Comparison of ENCODE assay signal across 1 cellular context in the genomic region with DNA sequence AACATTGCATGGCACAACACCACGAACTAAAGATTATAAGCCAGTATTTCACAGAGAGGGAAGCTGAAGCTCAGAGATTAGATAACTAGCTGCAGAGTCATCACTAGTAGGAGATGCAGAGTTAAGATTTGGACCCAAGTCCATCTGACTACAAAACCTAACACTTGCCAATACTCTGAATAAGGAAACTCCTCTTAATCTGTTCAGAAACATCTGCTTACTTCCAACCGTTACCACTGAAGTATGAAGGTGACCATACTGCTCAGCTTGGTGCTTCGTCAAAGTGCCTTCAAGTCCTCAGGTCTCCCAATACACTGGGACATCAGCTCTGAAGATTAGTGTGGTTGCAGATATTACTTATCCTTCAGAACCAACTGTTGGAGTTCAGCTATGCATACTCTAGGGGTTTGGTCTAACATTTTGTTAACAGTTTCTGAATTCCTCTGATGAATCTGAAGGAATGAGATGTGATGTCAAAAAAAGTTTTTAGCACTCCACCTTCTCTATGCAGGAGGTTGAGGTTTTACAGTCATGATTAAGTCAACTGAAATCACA.
TF ChIP-seq lines count a peak whose summit lies in the region.

No MANE protein-coding gene starts in this region.

TF ChIP-seq in K562, 482 proteins besides CTCF, POLR2A, EP300 and RAD21 (continued from another document and continues in another):
- TF ChIP-seq POLR2AphosphoS5 (IDR thresholded peaks at IDR 0.05; ENCODE audit: control insufficient read depth, insufficient read depth, low read depth, low read length): peak; percentile 57; the same call in 1 of the 2 replicates
- peak; percentile 84 for TF ChIP-seq ZNF589 (CRISPR knock-in tag; IDR thresholded peaks at IDR 0.05; ENCODE audit: low read depth)
- TF ChIP-seq, protein P1, sequence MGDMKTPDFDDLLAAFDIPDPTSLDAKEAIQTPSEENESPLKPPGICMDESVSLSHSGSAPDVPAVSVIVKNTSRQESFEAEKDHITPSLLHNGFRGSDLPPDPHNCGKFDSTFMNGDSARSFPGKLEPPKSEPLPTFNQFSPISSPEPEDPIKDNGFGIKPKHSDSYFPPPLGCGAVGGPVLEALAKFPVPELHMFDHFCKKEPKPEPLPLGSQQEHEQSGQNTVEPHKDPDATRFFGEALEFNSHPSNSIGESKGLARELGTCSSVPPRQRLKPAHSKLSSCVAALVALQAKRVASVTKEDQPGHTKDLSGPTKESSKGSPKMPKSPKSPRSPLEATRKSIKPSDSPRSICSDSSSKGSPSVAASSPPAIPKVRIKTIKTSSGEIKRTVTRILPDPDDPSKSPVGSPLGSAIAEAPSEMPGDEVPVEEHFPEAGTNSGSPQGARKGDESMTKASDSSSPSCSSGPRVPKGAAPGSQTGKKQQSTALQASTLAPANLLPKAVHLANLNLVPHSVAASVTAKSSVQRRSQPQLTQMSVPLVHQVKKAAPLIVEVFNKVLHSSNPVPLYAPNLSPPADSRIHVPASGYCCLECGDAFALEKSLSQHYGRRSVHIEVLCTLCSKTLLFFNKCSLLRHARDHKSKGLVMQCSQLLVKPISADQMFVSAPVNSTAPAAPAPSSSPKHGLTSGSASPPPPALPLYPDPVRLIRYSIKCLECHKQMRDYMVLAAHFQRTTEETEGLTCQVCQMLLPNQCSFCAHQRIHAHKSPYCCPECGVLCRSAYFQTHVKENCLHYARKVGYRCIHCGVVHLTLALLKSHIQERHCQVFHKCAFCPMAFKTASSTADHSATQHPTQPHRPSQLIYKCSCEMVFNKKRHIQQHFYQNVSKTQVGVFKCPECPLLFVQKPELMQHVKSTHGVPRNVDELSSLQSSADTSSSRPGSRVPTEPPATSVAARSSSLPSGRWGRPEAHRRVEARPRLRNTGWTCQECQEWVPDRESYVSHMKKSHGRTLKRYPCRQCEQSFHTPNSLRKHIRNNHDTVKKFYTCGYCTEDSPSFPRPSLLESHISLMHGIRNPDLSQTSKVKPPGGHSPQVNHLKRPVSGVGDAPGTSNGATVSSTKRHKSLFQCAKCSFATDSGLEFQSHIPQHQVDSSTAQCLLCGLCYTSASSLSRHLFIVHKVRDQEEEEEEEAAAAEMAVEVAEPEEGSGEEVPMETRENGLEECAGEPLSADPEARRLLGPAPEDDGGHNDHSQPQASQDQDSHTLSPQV (IDR thresholded peaks at IDR 0.05): no peak
- peak; percentile 81 for TF ChIP-seq MYBL2 (IDR thresholded peaks at IDR 0.05; ENCODE audit: low read depth)
- no peak for TF ChIP-seq MYBL2 (CRISPR knock-in tag; IDR thresholded peaks at IDR 0.05; ENCODE audit: borderline replicate concordance)
- peak; percentile 88 for TF ChIP-seq CC2D1A (IDR thresholded peaks at IDR 0.05)
- TF ChIP-seq RBFOX2 (IDR thresholded peaks at IDR 0.05; ENCODE audit: low read depth, low read length): no peak
- TF ChIP-seq EWSR1 (IDR thresholded peaks at IDR 0.05; ENCODE audit: borderline replicate concordance, low read depth, partially characterized antibody): no peak
- TF ChIP-seq LCOR (CRISPR knock-in tag; IDR thresholded peaks at IDR 0.05): peak; percentile 46; the same call in 1 of the 2 replicates
- peak; percentile 97 for TF ChIP-seq SMARCC2 (IDR thresholded peaks at IDR 0.05; ENCODE audit: low read depth)
- peak; percentile 61; the same call in 1 of the 2 replicates for TF ChIP-seq ZNF584 (CRISPR knock-in tag; IDR thresholded peaks at IDR 0.05; ENCODE audit: low read depth)
- TF ChIP-seq, protein P2, sequence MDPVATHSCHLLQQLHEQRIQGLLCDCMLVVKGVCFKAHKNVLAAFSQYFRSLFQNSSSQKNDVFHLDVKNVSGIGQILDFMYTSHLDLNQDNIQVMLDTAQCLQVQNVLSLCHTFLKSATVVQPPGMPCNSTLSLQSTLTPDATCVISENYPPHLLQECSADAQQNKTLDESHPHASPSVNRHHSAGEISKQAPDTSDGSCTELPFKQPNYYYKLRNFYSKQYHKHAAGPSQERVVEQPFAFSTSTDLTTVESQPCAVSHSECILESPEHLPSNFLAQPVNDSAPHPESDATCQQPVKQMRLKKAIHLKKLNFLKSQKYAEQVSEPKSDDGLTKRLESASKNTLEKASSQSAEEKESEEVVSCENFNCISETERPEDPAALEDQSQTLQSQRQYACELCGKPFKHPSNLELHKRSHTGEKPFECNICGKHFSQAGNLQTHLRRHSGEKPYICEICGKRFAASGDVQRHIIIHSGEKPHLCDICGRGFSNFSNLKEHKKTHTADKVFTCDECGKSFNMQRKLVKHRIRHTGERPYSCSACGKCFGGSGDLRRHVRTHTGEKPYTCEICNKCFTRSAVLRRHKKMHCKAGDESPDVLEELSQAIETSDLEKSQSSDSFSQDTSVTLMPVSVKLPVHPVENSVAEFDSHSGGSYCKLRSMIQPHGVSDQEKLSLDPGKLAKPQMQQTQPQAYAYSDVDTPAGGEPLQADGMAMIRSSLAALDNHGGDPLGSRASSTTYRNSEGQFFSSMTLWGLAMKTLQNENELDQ (CRISPR knock-in tag; IDR thresholded peaks at IDR 0.05; ENCODE audit: borderline replicate concordance): no peak
- TF ChIP-seq KHSRP (IDR thresholded peaks at IDR 0.05): peak; percentile 45; the same call in 1 of the 2 replicates
- TF ChIP-seq, protein P3, sequence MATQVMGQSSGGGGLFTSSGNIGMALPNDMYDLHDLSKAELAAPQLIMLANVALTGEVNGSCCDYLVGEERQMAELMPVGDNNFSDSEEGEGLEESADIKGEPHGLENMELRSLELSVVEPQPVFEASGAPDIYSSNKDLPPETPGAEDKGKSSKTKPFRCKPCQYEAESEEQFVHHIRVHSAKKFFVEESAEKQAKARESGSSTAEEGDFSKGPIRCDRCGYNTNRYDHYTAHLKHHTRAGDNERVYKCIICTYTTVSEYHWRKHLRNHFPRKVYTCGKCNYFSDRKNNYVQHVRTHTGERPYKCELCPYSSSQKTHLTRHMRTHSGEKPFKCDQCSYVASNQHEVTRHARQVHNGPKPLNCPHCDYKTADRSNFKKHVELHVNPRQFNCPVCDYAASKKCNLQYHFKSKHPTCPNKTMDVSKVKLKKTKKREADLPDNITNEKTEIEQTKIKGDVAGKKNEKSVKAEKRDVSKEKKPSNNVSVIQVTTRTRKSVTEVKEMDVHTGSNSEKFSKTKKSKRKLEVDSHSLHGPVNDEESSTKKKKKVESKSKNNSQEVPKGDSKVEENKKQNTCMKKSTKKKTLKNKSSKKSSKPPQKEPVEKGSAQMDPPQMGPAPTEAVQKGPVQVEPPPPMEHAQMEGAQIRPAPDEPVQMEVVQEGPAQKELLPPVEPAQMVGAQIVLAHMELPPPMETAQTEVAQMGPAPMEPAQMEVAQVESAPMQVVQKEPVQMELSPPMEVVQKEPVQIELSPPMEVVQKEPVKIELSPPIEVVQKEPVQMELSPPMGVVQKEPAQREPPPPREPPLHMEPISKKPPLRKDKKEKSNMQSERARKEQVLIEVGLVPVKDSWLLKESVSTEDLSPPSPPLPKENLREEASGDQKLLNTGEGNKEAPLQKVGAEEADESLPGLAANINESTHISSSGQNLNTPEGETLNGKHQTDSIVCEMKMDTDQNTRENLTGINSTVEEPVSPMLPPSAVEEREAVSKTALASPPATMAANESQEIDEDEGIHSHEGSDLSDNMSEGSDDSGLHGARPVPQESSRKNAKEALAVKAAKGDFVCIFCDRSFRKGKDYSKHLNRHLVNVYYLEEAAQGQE (CRISPR knock-in tag; IDR thresholded peaks at IDR 0.05; ENCODE audit: low read depth): no peak
- peak; percentile 96 for TF ChIP-seq CBFA2T2 (conservative IDR thresholded peaks at IDR 0.05)
- no peak for TF ChIP-seq ZBTB7A (IDR thresholded peaks at IDR 0.05; ENCODE audit: borderline replicate concordance, control insufficient read depth, low read depth, low read length)
- no peak for TF ChIP-seq NR4A1 (CRISPR knock-in tag; IDR thresholded peaks at IDR 0.05)
- TF ChIP-seq NR4A1 (tag; IDR thresholded peaks at IDR 0.05): 0 out of 2 replicates have a peak, but pooled peaks have one; percentile 32
- no peak for TF ChIP-seq PRMT5 (CRISPR knock-in tag; IDR thresholded peaks at IDR 0.05)
- no peak for TF ChIP-seq SAFB2 (IDR thresholded peaks at IDR 0.05; ENCODE audit: borderline replicate concordance, low read depth, low read length, severe bottlenecking)
- no peak for TF ChIP-seq POLR2AphosphoS2 (IDR thresholded peaks at IDR 0.05; ENCODE audit: low read length)
- TF ChIP-seq PYGO2 (tag; IDR thresholded peaks at IDR 0.05): peak; percentile 81
- peak; percentile 49 for TF ChIP-seq L3MBTL2 (IDR thresholded peaks at IDR 0.05)
- TF ChIP-seq SPI1 (IDR thresholded peaks at IDR 0.05; ENCODE audit: borderline replicate concordance, low read depth, low read length): no peak
- no peak for TF ChIP-seq ERF (CRISPR knock-in tag; IDR thresholded peaks at IDR 0.05)
- TF ChIP-seq SAP30 (IDR thresholded peaks at IDR 0.05; ENCODE audit: borderline replicate concordance, insufficient read depth, low read depth, low read length, poor library complexity, severe bottlenecking): no peak
- TF ChIP-seq ZNF316 (IDR thresholded peaks at IDR 0.05): peak; percentile 72
- TF ChIP-seq, protein P4, sequence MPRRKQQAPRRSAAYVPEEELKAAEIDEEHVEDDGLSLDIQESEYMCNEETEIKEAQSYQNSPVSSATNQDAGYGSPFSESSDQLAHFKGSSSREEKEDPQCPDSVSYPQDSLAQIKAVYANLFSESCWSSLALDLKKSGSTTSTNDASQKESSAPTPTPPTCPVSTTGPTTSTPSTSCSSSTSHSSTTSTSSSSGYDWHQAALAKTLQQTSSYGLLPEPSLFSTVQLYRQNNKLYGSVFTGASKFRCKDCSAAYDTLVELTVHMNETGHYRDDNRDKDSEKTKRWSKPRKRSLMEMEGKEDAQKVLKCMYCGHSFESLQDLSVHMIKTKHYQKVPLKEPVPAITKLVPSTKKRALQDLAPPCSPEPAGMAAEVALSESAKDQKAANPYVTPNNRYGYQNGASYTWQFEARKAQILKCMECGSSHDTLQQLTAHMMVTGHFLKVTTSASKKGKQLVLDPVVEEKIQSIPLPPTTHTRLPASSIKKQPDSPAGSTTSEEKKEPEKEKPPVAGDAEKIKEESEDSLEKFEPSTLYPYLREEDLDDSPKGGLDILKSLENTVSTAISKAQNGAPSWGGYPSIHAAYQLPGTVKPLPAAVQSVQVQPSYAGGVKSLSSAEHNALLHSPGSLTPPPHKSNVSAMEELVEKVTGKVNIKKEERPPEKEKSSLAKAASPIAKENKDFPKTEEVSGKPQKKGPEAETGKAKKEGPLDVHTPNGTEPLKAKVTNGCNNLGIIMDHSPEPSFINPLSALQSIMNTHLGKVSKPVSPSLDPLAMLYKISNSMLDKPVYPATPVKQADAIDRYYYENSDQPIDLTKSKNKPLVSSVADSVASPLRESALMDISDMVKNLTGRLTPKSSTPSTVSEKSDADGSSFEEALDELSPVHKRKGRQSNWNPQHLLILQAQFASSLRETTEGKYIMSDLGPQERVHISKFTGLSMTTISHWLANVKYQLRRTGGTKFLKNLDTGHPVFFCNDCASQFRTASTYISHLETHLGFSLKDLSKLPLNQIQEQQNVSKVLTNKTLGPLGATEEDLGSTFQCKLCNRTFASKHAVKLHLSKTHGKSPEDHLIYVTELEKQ (CRISPR knock-in tag; IDR thresholded peaks at IDR 0.05): no peak
- TF ChIP-seq, protein P5, sequence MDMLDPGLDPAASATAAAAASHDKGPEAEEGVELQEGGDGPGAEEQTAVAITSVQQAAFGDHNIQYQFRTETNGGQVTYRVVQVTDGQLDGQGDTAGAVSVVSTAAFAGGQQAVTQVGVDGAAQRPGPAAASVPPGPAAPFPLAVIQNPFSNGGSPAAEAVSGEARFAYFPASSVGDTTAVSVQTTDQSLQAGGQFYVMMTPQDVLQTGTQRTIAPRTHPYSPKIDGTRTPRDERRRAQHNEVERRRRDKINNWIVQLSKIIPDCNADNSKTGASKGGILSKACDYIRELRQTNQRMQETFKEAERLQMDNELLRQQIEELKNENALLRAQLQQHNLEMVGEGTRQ (CRISPR knock-in tag; IDR thresholded peaks at IDR 0.05): no peak
- TF ChIP-seq, protein P6, sequence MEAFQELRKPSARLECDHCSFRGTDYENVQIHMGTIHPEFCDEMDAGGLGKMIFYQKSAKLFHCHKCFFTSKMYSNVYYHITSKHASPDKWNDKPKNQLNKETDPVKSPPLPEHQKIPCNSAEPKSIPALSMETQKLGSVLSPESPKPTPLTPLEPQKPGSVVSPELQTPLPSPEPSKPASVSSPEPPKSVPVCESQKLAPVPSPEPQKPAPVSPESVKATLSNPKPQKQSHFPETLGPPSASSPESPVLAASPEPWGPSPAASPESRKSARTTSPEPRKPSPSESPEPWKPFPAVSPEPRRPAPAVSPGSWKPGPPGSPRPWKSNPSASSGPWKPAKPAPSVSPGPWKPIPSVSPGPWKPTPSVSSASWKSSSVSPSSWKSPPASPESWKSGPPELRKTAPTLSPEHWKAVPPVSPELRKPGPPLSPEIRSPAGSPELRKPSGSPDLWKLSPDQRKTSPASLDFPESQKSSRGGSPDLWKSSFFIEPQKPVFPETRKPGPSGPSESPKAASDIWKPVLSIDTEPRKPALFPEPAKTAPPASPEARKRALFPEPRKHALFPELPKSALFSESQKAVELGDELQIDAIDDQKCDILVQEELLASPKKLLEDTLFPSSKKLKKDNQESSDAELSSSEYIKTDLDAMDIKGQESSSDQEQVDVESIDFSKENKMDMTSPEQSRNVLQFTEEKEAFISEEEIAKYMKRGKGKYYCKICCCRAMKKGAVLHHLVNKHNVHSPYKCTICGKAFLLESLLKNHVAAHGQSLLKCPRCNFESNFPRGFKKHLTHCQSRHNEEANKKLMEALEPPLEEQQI (IDR thresholded peaks at IDR 0.05): peak; percentile 86
- TF ChIP-seq, protein P7, sequence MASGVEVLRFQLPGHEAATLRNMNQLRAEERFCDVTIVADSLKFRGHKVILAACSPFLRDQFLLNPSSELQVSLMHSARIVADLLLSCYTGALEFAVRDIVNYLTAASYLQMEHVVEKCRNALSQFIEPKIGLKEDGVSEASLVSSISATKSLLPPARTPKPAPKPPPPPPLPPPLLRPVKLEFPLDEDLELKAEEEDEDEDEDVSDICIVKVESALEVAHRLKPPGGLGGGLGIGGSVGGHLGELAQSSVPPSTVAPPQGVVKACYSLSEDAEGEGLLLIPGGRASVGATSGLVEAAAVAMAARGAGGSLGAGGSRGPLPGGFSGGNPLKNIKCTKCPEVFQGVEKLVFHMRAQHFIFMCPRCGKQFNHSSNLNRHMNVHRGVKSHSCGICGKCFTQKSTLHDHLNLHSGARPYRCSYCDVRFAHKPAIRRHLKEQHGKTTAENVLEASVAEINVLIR (CRISPR knock-in tag; IDR thresholded peaks at IDR 0.05): no peak
- no peak for TF ChIP-seq HNRNPLL (IDR thresholded peaks at IDR 0.05; ENCODE audit: low read depth, low read length, poor library complexity, severe bottlenecking)
- no peak for TF ChIP-seq SMC3 (conservative IDR thresholded peaks at IDR 0.05; ENCODE audit: insufficient read depth, low read depth, low read length)
- TF ChIP-seq, protein P8, sequence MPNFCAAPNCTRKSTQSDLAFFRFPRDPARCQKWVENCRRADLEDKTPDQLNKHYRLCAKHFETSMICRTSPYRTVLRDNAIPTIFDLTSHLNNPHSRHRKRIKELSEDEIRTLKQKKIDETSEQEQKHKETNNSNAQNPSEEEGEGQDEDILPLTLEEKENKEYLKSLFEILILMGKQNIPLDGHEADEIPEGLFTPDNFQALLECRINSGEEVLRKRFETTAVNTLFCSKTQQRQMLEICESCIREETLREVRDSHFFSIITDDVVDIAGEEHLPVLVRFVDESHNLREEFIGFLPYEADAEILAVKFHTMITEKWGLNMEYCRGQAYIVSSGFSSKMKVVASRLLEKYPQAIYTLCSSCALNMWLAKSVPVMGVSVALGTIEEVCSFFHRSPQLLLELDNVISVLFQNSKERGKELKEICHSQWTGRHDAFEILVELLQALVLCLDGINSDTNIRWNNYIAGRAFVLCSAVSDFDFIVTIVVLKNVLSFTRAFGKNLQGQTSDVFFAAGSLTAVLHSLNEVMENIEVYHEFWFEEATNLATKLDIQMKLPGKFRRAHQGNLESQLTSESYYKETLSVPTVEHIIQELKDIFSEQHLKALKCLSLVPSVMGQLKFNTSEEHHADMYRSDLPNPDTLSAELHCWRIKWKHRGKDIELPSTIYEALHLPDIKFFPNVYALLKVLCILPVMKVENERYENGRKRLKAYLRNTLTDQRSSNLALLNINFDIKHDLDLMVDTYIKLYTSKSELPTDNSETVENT (CRISPR knock-in tag; IDR thresholded peaks at IDR 0.05): no peak
- TF ChIP-seq CBX1 (IDR thresholded peaks at IDR 0.05; ENCODE audit: low read depth): no peak
